Comparison of ENCODE assay signal across 9 cellular contexts in the genomic region with DNA sequence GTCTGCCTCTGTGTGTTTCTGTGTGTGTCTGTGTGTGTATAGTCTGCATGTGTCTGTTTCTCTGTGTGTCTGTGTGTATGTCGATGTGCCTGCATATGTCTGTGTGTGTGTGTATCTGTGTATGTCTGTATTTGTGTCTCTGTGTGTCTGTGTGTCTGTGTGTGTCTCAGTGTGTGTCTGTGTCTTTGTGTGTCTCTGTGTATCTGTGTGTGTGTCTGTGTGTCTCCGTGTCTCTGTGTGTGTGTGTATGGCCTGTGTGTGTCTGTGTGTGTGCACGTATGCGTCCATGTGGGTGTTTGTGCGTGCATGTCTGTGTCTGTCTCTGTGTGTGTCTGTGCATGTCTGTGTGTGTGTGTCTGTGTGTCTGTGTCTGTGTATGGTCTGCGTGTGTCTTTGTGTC. TPM values are rescaled to one million over a fixed set of nuclear protein-coding genes. Genes with fewer than 3 reads are reported as not detected.
DNase-seq lines count a peak whose midpoint lies in the region; ATAC-seq and TF ChIP-seq lines count a peak whose summit lies in the region.
"Had no signal": no experiment of that assay in that cellular context is flagged by ENCODE, and none has a peak within 500 bp of the region (broad histone marks: within the 10 kb centered on the region; RNA-seq: fewer than 3 reads in every experiment).

No MANE protein-coding gene starts in this region.

- H3K27me3 Mint-ChIP-seq in CD4-positive, alpha-beta memory T cell, result no peaks in the 10 kb centered on the region
- H3K27me3 Mint-ChIP-seq in natural killer cell (ENCODE audit: low read depth in 2 of 2), result peaks cover 0 to 4% of the 10 kb centered on the region in 2 donors

- H4K8ac ChIP-seq in trophoblast cell (ENCODE audit: low read depth, low read length), result no peak overlapping the region

- no peaks in the 10 kb centered on the region for H3K9me3 ChIP-seq in CD4-positive, alpha-beta memory T cell (ENCODE audit: control insufficient read depth in 1 of 2, low read length in 2 of 2)
- H3K9me3 ChIP-seq in MG63 (no peaks in the 10 kb centered on the region), fibroblast of lung (ENCODE audit: control insufficient read depth, insufficient read depth, low read depth, low read length) (no peaks in the 10 kb centered on the region), trophoblast cell (ENCODE audit: insufficient read depth, low read depth, low read length) (peaks cover 3% of the 10 kb centered on the region)

- H2BK5ac ChIP-seq in trophoblast cell (ENCODE audit: low read depth, low read length, poor library complexity), result no peak overlapping the region

- no peak overlapping the region for H3K4me3 Mint-ChIP-seq in CD4-positive, alpha-beta memory T cell
- no peak overlapping the region for H3K4me3 Mint-ChIP-seq in natural killer cell

- peaks cover 8% of the 10 kb centered on the region in 4 donors for H3K4me1 Mint-ChIP-seq in CD4-positive, alpha-beta memory T cell
- peaks cover 4 to 9% of the 10 kb centered on the region in 2 donors for H3K4me1 Mint-ChIP-seq in natural killer cell

- peak overlapping the region; percentile 68 for H3K4me2 ChIP-seq in fibroblast of lung (ENCODE audit: extremely low read depth, insufficient read depth, low read length)
- peak overlapping the region; percentile 82 for H3K4me2 ChIP-seq in trophoblast cell (ENCODE audit: low read length)

- H3K36me3 Mint-ChIP-seq in CD4-positive, alpha-beta memory T cell, result no peaks in the 10 kb centered on the region
- H3K36me3 Mint-ChIP-seq in natural killer cell, result no peaks in the 10 kb centered on the region

- H3K79me1 ChIP-seq in trophoblast cell (ENCODE audit: low read length), result peaks cover 5% of the 10 kb centered on the region

- DNase-seq in CD4-positive, alpha-beta memory T cell, result no peak
- DNase-seq in MG63 (no peak), fibroblast of lung (ENCODE audit: low read depth in 2 of 2) (no peak), trophoblast cell (no peak), natural killer cell (no peak), ACHN (no peak), DMS 273 treated with DMSO at 0.1 percent for 48 hours (lab: John Stamatoyannopoulos, UW) (no peak), NCI-H510A (lab: John Stamatoyannopoulos, UW) (no peak)

- ATAC-seq in natural killer cell, result no peak

- no peak overlapping the region for H4K91ac ChIP-seq in trophoblast cell (ENCODE audit: low read depth, low read length)

- H3K4me1 ChIP-seq in CD4-positive, alpha-beta memory T cell (ENCODE audit: insufficient read depth, low read length), result peaks cover 20% of the 10 kb centered on the region
- peaks cover 5% of the 10 kb centered on the region for H3K4me1 ChIP-seq in fibroblast of lung (ENCODE audit: control insufficient read depth, extremely low read depth, insufficient read depth, low read length)
- peaks cover 0 to 9% of the 10 kb centered on the region in 2 experiments for H3K4me1 ChIP-seq in trophoblast cell (ENCODE audit: control insufficient read depth in 1 of 2, insufficient read depth in 2 of 2, low read length in 2 of 2)

- H3K36me3 ChIP-seq in CD4-positive, alpha-beta memory T cell (ENCODE audit: insufficient read depth, low read length), result no peaks in the 10 kb centered on the region
- H3K36me3 ChIP-seq in MG63 (no peaks in the 10 kb centered on the region), fibroblast of lung (ENCODE audit: control insufficient read depth, insufficient read depth, low read length) (no peaks in the 10 kb centered on the region), trophoblast cell (ENCODE audit: control insufficient read depth in 1 of 2, insufficient read depth in 2 of 2, low read length in 2 of 2) (no peaks in the 10 kb centered on the region)

- H3K18ac ChIP-seq in trophoblast cell (ENCODE audit: low read length), result no peak overlapping the region

- peak overlapping the region; percentile 49 for H2AFZ ChIP-seq in fibroblast of lung (ENCODE audit: low read length)
- H2AFZ ChIP-seq in trophoblast cell (ENCODE audit: insufficient read depth, low read length, poor library complexity), result peak overlapping the region; percentile 32

- H4K20me1 ChIP-seq in fibroblast of lung (ENCODE audit: control insufficient read depth, extremely low read depth, insufficient read depth, low read length), result no peaks in the 10 kb centered on the region

- intact Hi-C loops in CD4-positive, alpha-beta memory T cell (cut with micrococcal nuclease), result no loop called here
- intact Hi-C loops in natural killer cell (cut with micrococcal nuclease), result no loop called here

- H3K27me3 ChIP-seq in CD4-positive, alpha-beta memory T cell (ENCODE audit: insufficient read depth, low read length), result no peaks in the 10 kb centered on the region
- H3K27me3 ChIP-seq in MG63 (peaks cover 17% of the 10 kb centered on the region), fibroblast of lung (ENCODE audit: control insufficient read depth, insufficient read depth, low read length) (peaks cover 20% of the 10 kb centered on the region), trophoblast cell (ENCODE audit: insufficient read depth, low read length) (no peaks in the 10 kb centered on the region)

- peak overlapping the region; percentile 31 to 67 for H3K4me3 ChIP-seq in CD4-positive, alpha-beta memory T cell (ENCODE audit: low read length in 2 of 2)
- H3K4me3 ChIP-seq in MG63 (peak overlapping the region; percentile 45), fibroblast of lung (replicated peaks in 1 of 4; ENCODE audit: control extremely low read depth in 1 of 4, insufficient read depth in 1 of 4, low read depth in 3 of 4, low read length in 4 of 4) (peak overlapping the region; percentile 24 to 74 (median 56)), trophoblast cell (ENCODE audit: low read depth, low read length) (peak overlapping the region; percentile 60)

- H3K9me3 Mint-ChIP-seq in CD4-positive, alpha-beta memory T cell, result peaks cover 0 to 1% (median 0%) of the 10 kb centered on the region in 8 donors
- no peaks in the 10 kb centered on the region for H3K9me3 Mint-ChIP-seq in natural killer cell

- no peak overlapping the region for H2AK5ac ChIP-seq in trophoblast cell (ENCODE audit: low read length)

- H2BK12ac ChIP-seq in trophoblast cell (ENCODE audit: low read length), result no peak overlapping the region

- peak overlapping the region; percentile 67 for H3K23ac ChIP-seq in trophoblast cell (ENCODE audit: low read length)

- POLR2A ChIA-PET in CD4-positive, alpha-beta memory T cell (lab: Charles Lee; ENCODE audit: partially characterized antibody), result interaction anchor here (1.0 to 3.9 kb wide), 11 partner anchors 14 to 181 kb away, joined by 3 to 72 read pairs (median 9); partner anchors contain the start of genes C11orf68, CCDC85B, CFL1 and FIBP

- H3K14ac ChIP-seq in trophoblast cell (ENCODE audit: low read length), result no peak overlapping the region

- no peak overlapping the region for H4K12ac ChIP-seq in trophoblast cell (ENCODE audit: low read depth, low read length)

- H3K79me2 ChIP-seq in fibroblast of lung (ENCODE audit: control insufficient read depth, insufficient read depth, low read length) (no peaks in the 10 kb centered on the region), trophoblast cell (ENCODE audit: control insufficient read depth, insufficient read depth, low read length, poor library complexity) (no peaks in the 10 kb centered on the region)

- in situ Hi-C loops in ACHN (cut with HindIII; ENCODE audit: low pct_ligation_motif_present, low pct_unique_long_range_greater_than_20kb, low sequenced_read_pairs), result no loop called here

- H2BK120ac ChIP-seq in trophoblast cell (ENCODE audit: insufficient read depth, low read length, poor library complexity), result no peak overlapping the region

- H3K27ac Mint-ChIP-seq in CD4-positive, alpha-beta memory T cell, result no peak overlapping the region
- H3K27ac Mint-ChIP-seq in natural killer cell, result no peak overlapping the region

- TF ChIP-seq CTCF in fibroblast of lung (conservative IDR thresholded peaks at IDR 0.05 in 1 of 2, IDR thresholded peaks at IDR 0.05 in 1 of 2; ENCODE audit: low read depth in 1 of 2, low read length in 2 of 2) (no peak), natural killer cell (IDR thresholded peaks at IDR 0.05) (no peak)

- no CpG with 5 or more reads among the region's 6 CpGs for WGBS in trophoblast cell (ENCODE audit: extremely low coverage, insufficient coverage, insufficient read length)

- H3K9ac ChIP-seq in fibroblast of lung (ENCODE audit: insufficient read depth, low read length) (no peak overlapping the region), trophoblast cell (ENCODE audit: low read length) (no peak overlapping the region)

- H3K4ac ChIP-seq in trophoblast cell (ENCODE audit: low read depth, low read length), result no peak overlapping the region

- CTCF ChIA-PET in CD4-positive, alpha-beta memory T cell (lab: Charles Lee; ENCODE audit: partially characterized antibody), result interaction anchor here (0.7 to 3.8 kb wide), 10 partner anchors 16 to 234 kb away, joined by 3 to 18 read pairs (median 10); partner anchors contain the start of genes CCDC85B, FIBP, KAT5 and MUS81

- H3K27ac ChIP-seq in CD4-positive, alpha-beta memory T cell (ENCODE audit: low read depth, low read length), result no peak overlapping the region
- H3K27ac ChIP-seq in fibroblast of lung (ENCODE audit: insufficient read depth, low read length) (no peak overlapping the region), trophoblast cell (ENCODE audit: low read depth, low read length) (no peak overlapping the region)

RNA-seq across cellular contexts. Expression of gene SNX32, which starts 0.4 kb away (rescaled TPM):
- under 1 TPM; 0.42 to 0.64 TPM for total RNA-seq in CD4-positive, alpha-beta memory T cell
- polyA plus RNA-seq in CD4-positive, alpha-beta memory T cell, result under 1 TPM; 0.68 to 0.93 TPM
- total RNA-seq in MG63 (2014; rRNA removed; shearing (Covaris generic); ENCODE audit: low replicate concordance), result 0.43 TPM in 1 of 2 replicates, not detected in the other
- 2.3 and 3.1 TPM in 2 replicates for total RNA-seq in fibroblast of lung
- 0.33 and 0.66 TPM in 2 replicates for polyA plus RNA-seq in fibroblast of lung
- 0.36 and 1.2 TPM in 2 replicates for polyA plus RNA-seq in fibroblast of lung (2012)
- polyA minus RNA-seq in fibroblast of lung (ENCODE audit: low replicate concordance), result 1.5 TPM in 1 of 2 replicates, not detected in the other
- 0.22 and 0.27 TPM in 2 replicates for polyA plus RNA-seq in trophoblast cell (2013)
- 1 to 10 TPM in 1 of 3 donors, under 1 TPM in 2; 0.31 to 2.0 (median 0.54) TPM for total RNA-seq in natural killer cell
- total RNA-seq: left lobe of liver had no signal

RNA-seq across cellular contexts. Expression of gene CFL1, which starts 23.8 kb away (rescaled TPM):
- 100 to 1,000 TPM; 540 to 578 TPM for total RNA-seq in CD4-positive, alpha-beta memory T cell
- polyA plus RNA-seq in CD4-positive, alpha-beta memory T cell, result 1,000 to 10,000 TPM; 2,794 to 2,825 TPM
- 1,413 and 1,905 TPM in 2 replicates for total RNA-seq in MG63 (2014; rRNA removed; shearing (Covaris generic); ENCODE audit: low replicate concordance)
- total RNA-seq in fibroblast of lung (486 and 680 TPM in 2 replicates), natural killer cell (1,000 to 10,000 TPM; 1,035 to 1,220 (median 1,095) TPM)
- 1,603 and 2,451 TPM in 2 replicates for polyA plus RNA-seq in fibroblast of lung
- polyA plus RNA-seq in fibroblast of lung (2012), result 1,587 and 2,309 TPM in 2 replicates
- polyA minus RNA-seq in fibroblast of lung (ENCODE audit: low replicate concordance), result 2,086 and 2,396 TPM in 2 replicates
- 1,240 and 1,283 TPM in 2 replicates for polyA plus RNA-seq in trophoblast cell (2013)

RNA-seq across cellular contexts. Expression of gene MUS81, which starts 26.0 kb away (rescaled TPM):
- 10 to 100 TPM; 93.6 to 95.5 TPM for total RNA-seq in CD4-positive, alpha-beta memory T cell
- polyA plus RNA-seq in CD4-positive, alpha-beta memory T cell, result 10 to 100 TPM; 24.0 to 31.1 TPM
- total RNA-seq in MG63 (2014; rRNA removed; shearing (Covaris generic); ENCODE audit: low replicate concordance), result 25.3 and 45.3 TPM in 2 replicates
- total RNA-seq in fibroblast of lung, result 38.8 and 56.8 TPM in 2 replicates
- polyA plus RNA-seq in fibroblast of lung, result 18.7 and 23.6 TPM in 2 replicates
- polyA plus RNA-seq in fibroblast of lung (2012), result 38.4 and 38.7 TPM in 2 replicates
- polyA minus RNA-seq in fibroblast of lung (ENCODE audit: low replicate concordance), result 35.5 and 62.4 TPM in 2 replicates
- 47.4 and 48.0 TPM in 2 replicates for polyA plus RNA-seq in trophoblast cell (2013)
- 10 to 100 TPM; 71.6 to 93.4 (median 73.6) TPM for total RNA-seq in natural killer cell

RNA-seq across cellular contexts. Expression of gene EFEMP2, which starts 38.4 kb away (rescaled TPM):
- total RNA-seq in CD4-positive, alpha-beta memory T cell, result 1 to 10 TPM; 6.0 to 8.3 TPM
- polyA plus RNA-seq in CD4-positive, alpha-beta memory T cell, result under 1 TPM; 0.40 to 0.55 TPM
- total RNA-seq in MG63 (2014; rRNA removed; shearing (Covaris generic); ENCODE audit: low replicate concordance), result 29.0 and 43.2 TPM in 2 replicates
- total RNA-seq in fibroblast of lung, result 48.0 and 74.0 TPM in 2 replicates
- 156 and 161 TPM in 2 replicates for polyA plus RNA-seq in fibroblast of lung
- 183 and 220 TPM in 2 replicates for polyA plus RNA-seq in fibroblast of lung (2012)
- 196 and 270 TPM in 2 replicates for polyA minus RNA-seq in fibroblast of lung (ENCODE audit: low replicate concordance)
- polyA plus RNA-seq in trophoblast cell (2013), result 122 and 127 TPM in 2 replicates
- total RNA-seq in natural killer cell, result 10 to 100 TPM in 1 of 3 donors, 1 to 10 TPM in 2; 6.1 to 13.0 (median 9.8) TPM

RNA-seq across cellular contexts. Expression of gene CTSW, which starts 45.4 kb away (rescaled TPM):
- total RNA-seq in CD4-positive, alpha-beta memory T cell, result 10 to 100 TPM; 30.1 to 30.4 TPM
- 100 to 1,000 TPM in 1 of 2 donors, 10 to 100 TPM in 1; 80.9 to 107 TPM for polyA plus RNA-seq in CD4-positive, alpha-beta memory T cell
- not detected in 2 replicates for total RNA-seq in MG63 (2014; rRNA removed; shearing (Covaris generic); ENCODE audit: low replicate concordance)
- total RNA-seq in fibroblast of lung (not detected in 2 replicates), natural killer cell (1,000 to 10,000 TPM in 1 of 3 donors, 100 to 1,000 TPM in 2; 765 to 1,016 (median 976) TPM)
- 0.10 TPM in 1 of 2 replicates, not detected in the other for polyA plus RNA-seq in fibroblast of lung
- 0.09 TPM in 1 of 2 replicates, not detected in the other for polyA plus RNA-seq in fibroblast of lung (2012)
- polyA minus RNA-seq in fibroblast of lung (ENCODE audit: low replicate concordance), result 0.30 TPM in 1 of 2 replicates, not detected in the other
- 0.05 TPM in 1 of 2 replicates, not detected in the other for polyA plus RNA-seq in trophoblast cell (2013)
